ENCODE assay signal across 8 cellular contexts in the genomic region with DNA sequence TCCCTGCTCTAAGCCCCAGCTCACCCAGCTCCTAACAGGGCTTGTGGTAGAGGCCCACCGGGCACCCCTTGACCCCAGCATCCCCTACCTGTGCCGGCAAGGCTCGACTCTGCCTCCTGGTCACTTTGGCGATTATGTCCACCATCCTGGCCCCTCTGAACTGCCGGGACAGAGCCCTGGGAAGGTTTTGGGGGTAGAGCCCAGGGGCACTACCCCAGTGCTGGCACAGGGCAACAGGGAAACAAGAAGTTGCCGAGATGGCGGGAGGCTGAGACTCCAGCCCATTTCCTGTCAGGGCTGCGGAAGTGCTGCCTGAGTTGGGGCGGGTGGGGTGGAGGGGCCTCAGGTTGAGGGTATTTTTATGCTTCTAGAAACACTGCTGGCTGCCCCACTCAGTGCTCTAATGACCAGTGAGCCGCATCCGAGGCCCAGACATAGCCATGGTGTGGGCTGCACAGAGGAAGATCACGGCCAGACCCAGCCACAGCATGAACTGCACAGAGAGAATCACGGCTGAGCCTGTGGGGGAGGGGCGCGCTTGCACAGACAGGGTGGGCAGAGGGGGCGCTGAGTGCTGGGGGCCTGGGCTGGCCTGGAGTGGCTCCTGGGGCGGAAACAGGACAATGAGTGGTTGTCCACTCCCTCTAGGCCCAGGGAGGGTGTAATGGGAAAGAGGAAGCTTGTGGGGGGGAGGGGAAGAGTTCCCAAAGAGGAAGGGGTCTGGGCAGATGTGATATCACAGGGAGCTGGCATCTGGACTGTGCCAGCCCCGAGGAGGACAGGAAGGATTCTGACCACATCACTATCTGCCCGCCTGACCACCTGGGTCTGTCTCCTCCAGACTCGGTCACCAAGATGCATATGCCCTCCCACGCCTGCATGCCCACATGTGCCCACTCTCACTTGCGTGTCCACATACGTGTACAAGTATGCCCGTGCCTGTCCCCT.
DNase-seq lines count a peak whose midpoint lies in the region; ATAC-seq, FAIRE-seq and TF ChIP-seq lines count a peak whose summit lies in the region.

No MANE protein-coding gene starts in this region.

- H3K36me3 ChIP-seq in parathyroid adenoma (ENCODE audit: control insufficient read depth, insufficient read depth, low read length): no peaks in the 10 kb centered on the region

- H3K27ac ChIP-seq in cingulate gyrus (ENCODE audit: low read depth, low read length): peak overlapping the region; percentile 44
- H3K27ac ChIP-seq in parathyroid adenoma: peak overlapping the region; percentile 24

- no peak for TF ChIP-seq CTCF in parathyroid adenoma (IDR thresholded peaks at IDR 0.05)

- H3K4me1 ChIP-seq in parathyroid adenoma: peaks cover 5% of the 10 kb centered on the region

- no peak overlapping the region for H3K4me3 ChIP-seq in parathyroid adenoma (ENCODE audit: low read depth, low read length)

- H3K9ac ChIP-seq in parathyroid adenoma: no peak overlapping the region

- peak; percentile 87 for DNase-seq in GM19239 (ENCODE audit: insufficient read length, low spot score)
- peak; percentile 24 for DNase-seq in T-helper 22 cell (ENCODE audit: low read depth)
- DNase-seq in cerebellar nuclear complex (lab: John Stamatoyannopoulos, UW): no peak
- DNase-seq in NCI-H187 (lab: John Stamatoyannopoulos, UW): no peak
- DNase-seq in NCI-H748 treated with DMSO at 0.1 percent for 48 hours (lab: John Stamatoyannopoulos, UW): no peak

- peak; percentile 97 for FAIRE-seq in GM19239 (lab: Jason Lieb, UNC)

- no peaks in the 10 kb centered on the region for H3K9me3 ChIP-seq in parathyroid adenoma (ENCODE audit: control insufficient read depth, low read length)

- H3K27me3 ChIP-seq in parathyroid adenoma (ENCODE audit: control insufficient read depth, insufficient read depth, low read length): no peaks in the 10 kb centered on the region

- no peak overlapping the region for H2AFZ ChIP-seq in parathyroid adenoma

- H3K79me2 ChIP-seq in parathyroid adenoma: peaks cover 33% of the 10 kb centered on the region

- no peak for ATAC-seq in GM19035 (IDR thresholded peaks at IDR 0.05; ENCODE audit: unreplicated experiment)

- H3K4me2 ChIP-seq in parathyroid adenoma (ENCODE audit: low read length): no peak overlapping the region

Comparison
In these comparisons a context has a peak if more than half of its experiments do, and no peak if none do; other contexts are left out.
1. DNase-seq: peak in GM19239 (single experiment) and T-helper 22 cell (single experiment); none in cerebellar nuclear complex (0 of 2), NCI-H187 (0 of 2) and NCI-H748 treated with DMSO at 0.1 percent for 48 hours (single experiment).